14 cellular contexts compared by ENCODE assay signal in the genomic region with DNA sequence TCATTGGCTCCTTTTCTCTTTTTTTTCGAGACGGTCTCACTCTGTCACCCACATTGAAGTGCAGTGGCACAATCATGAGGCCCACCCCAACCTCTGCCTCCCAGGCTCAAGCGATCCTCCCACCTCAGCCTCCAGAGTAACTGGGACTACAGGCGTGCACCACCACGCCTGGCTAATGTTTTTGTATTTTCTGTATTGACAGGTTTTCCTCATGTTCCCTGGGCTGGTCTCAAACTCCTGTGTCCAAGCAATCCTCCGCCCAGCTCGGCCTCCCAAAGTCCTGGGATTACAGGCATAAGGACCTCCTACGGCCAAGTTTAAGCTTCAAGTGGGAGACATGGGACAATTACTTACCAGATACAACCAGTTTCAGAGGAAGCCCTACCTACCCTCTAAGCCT. TPM values are rescaled to one million over a fixed set of nuclear protein-coding genes. Genes with fewer than 3 reads are reported as not detected.
DNase-seq lines count a peak whose midpoint lies in the region; ATAC-seq, FAIRE-seq and TF ChIP-seq lines count a peak whose summit lies in the region.
"Had no signal": no experiment of that assay in that cellular context is flagged by ENCODE, and none has a peak within 500 bp of the region (broad histone marks: within the 10 kb centered on the region; RNA-seq: fewer than 3 reads in every experiment).

No MANE protein-coding gene starts in this region.

- H3K27ac ChIP-seq in kidney (ENCODE audit: low read depth in 2 of 2, low read length in 2 of 2) (peak overlapping the region in 1 of 2 donors; percentile 53), stomach smooth muscle (ENCODE audit: low read length) (no peak overlapping the region)
- H3K27ac ChIP-seq: pancreas had no signal

- H3K4me3 Mint-ChIP-seq in activated naive CD4-positive, alpha-beta T cell treated with anti-CD3 and anti-CD28 coated beads for 36 hours = peak overlapping the region; percentile 79
- peak overlapping the region; percentile 85 for H3K4me3 Mint-ChIP-seq in activated naive CD8-positive, alpha-beta T cell treated with anti-CD3 and anti-CD28 coated beads, Interleukin-2, amount 10 ng/mL, durations not matched to agents 7 days and 5 days

- peaks cover 12% of the 10 kb centered on the region for H3K4me1 Mint-ChIP-seq in activated naive CD4-positive, alpha-beta T cell treated with anti-CD3 and anti-CD28 coated beads for 36 hours (ENCODE audit: low read depth)
- peaks cover 15% of the 10 kb centered on the region for H3K4me1 Mint-ChIP-seq in activated naive CD8-positive, alpha-beta T cell treated with anti-CD3 and anti-CD28 coated beads, Interleukin-2, amount 10 ng/mL, durations not matched to agents 7 days and 5 days

- TF ChIP-seq CTCF in kidney (IDR thresholded peaks at IDR 0.05; ENCODE audit: borderline replicate concordance, extremely low read depth, insufficient read depth) = no peak

- no peaks in the 10 kb centered on the region for H3K27me3 ChIP-seq in stomach smooth muscle (ENCODE audit: control insufficient read depth in 1 of 2, insufficient read depth in 2 of 2, low read length in 2 of 2)
- H3K27me3 ChIP-seq: pancreas had no signal

- H3K27me3 Mint-ChIP-seq in activated naive CD4-positive, alpha-beta T cell treated with anti-CD3 and anti-CD28 coated beads for 36 hours (ENCODE audit: low read depth) = no peaks in the 10 kb centered on the region
- no peaks in the 10 kb centered on the region for H3K27me3 Mint-ChIP-seq in activated naive CD8-positive, alpha-beta T cell treated with anti-CD3 and anti-CD28 coated beads, Interleukin-2, amount 10 ng/mL, durations not matched to agents 7 days and 5 days

- no peak for ATAC-seq in activated naive CD8-positive, alpha-beta T cell treated with anti-CD3 and anti-CD28 coated beads, Interleukin-2, amount 10 ng/mL, durations not matched to agents 7 days and 5 days (ENCODE audit: low read depth)
- ATAC-seq in GM21619 (IDR thresholded peaks at IDR 0.05; ENCODE audit: unreplicated experiment) (no peak), HG03097 (IDR thresholded peaks at IDR 0.05; ENCODE audit: low FRiP score, unreplicated experiment) (no peak)

- H3K4me3 ChIP-seq in kidney (ENCODE audit: low read length in 2 of 2) (peak overlapping the region; percentile 29 to 54), stomach smooth muscle (ENCODE audit: low read length in 2 of 2) (peak overlapping the region; percentile 60 to 73)

- peaks cover 0 to 21% of the 10 kb centered on the region in 2 donors for H3K4me1 ChIP-seq in kidney (ENCODE audit: control insufficient read depth in 1 of 2, insufficient read depth in 1 of 2, low read depth in 1 of 2, low read length in 2 of 2)
- peaks cover 6% of the 10 kb centered on the region for H3K4me1 ChIP-seq in stomach smooth muscle (ENCODE audit: control insufficient read depth, insufficient read depth, low read length)

- no peak for DNase-seq in activated naive CD4-positive, alpha-beta T cell treated with anti-CD3 and anti-CD28 coated beads for 36 hours
- DNase-seq in activated naive CD4-positive, alpha-beta T cell treated with anti-CD3 and anti-CD28 coated beads, Interleukin-2, amount 50 U/mL, for 16 hours = no peak
- no peak for DNase-seq in activated naive CD8-positive, alpha-beta T cell treated with anti-CD3 and anti-CD28 coated beads, Interleukin-2, amount 10 ng/mL, durations not matched to agents 7 days and 5 days
- no peak for DNase-seq in kidney
- no peak for DNase-seq in NK-92 treated with Interleukin-12 subunit alpha and Interleukin-12 subunit beta, amount 100 ng/mL, for 24 hours (lab: John Stamatoyannopoulos, UW)
- DNase-seq: ACHN had no signal

- no peak overlapping the region for H3K9ac ChIP-seq in kidney (ENCODE audit: low read length in 2 of 2)
- H3K9ac ChIP-seq in stomach smooth muscle (ENCODE audit: low read length in 2 of 2) = peak overlapping the region; percentile 55 to 80

- H3K9me3 ChIP-seq in kidney (ENCODE audit: control insufficient read depth in 1 of 2, low read length in 2 of 2) = no peaks in the 10 kb centered on the region
- no peaks in the 10 kb centered on the region for H3K9me3 ChIP-seq in stomach smooth muscle (ENCODE audit: control insufficient read depth in 2 of 2, low read length in 2 of 2)
- H3K9me3 ChIP-seq: pancreas had no signal

- intact Hi-C loops in activated naive CD4-positive, alpha-beta T cell treated with anti-CD3 and anti-CD28 coated beads for 36 hours (cut with micrococcal nuclease) = loop anchor here (2.0 kb wide), 1 partner anchor 21 kb away; a partner anchor contains a TSS
- intact Hi-C loops in kidney (cut with DNase I) = no loop called here

- H3K36me3 ChIP-seq in kidney (ENCODE audit: control insufficient read depth in 1 of 2, insufficient read depth in 2 of 2, low read length in 2 of 2) (peaks cover 0 to 4% of the 10 kb centered on the region in 2 donors), stomach smooth muscle (ENCODE audit: control insufficient read depth in 2 of 2, insufficient read depth in 2 of 2, low read length in 2 of 2) (no peaks in the 10 kb centered on the region)

- POLR2A ChIA-PET in activated naive CD8-positive, alpha-beta T cell treated with anti-CD3 and anti-CD28 coated beads, Interleukin-2, amount 10 ng/mL, durations not matched to agents 7 days and 5 days (lab: Charles Lee) = no interaction called here

- H3K9me3 Mint-ChIP-seq in activated naive CD4-positive, alpha-beta T cell treated with anti-CD3 and anti-CD28 coated beads for 36 hours = no peaks in the 10 kb centered on the region
- H3K9me3 Mint-ChIP-seq in activated naive CD8-positive, alpha-beta T cell treated with anti-CD3 and anti-CD28 coated beads, Interleukin-2, amount 10 ng/mL, durations not matched to agents 7 days and 5 days = no peaks in the 10 kb centered on the region

- H3K36me3 Mint-ChIP-seq in activated naive CD4-positive, alpha-beta T cell treated with anti-CD3 and anti-CD28 coated beads for 36 hours (ENCODE audit: low read depth) = no peaks in the 10 kb centered on the region
- no peaks in the 10 kb centered on the region for H3K36me3 Mint-ChIP-seq in activated naive CD8-positive, alpha-beta T cell treated with anti-CD3 and anti-CD28 coated beads, Interleukin-2, amount 10 ng/mL, durations not matched to agents 7 days and 5 days

- no peak for FAIRE-seq in kidney (lab: Jason Lieb, UNC)
- FAIRE-seq: pancreas had no signal

- CTCF ChIA-PET in activated naive CD4-positive, alpha-beta T cell treated with anti-CD3 and anti-CD28 coated beads for 36 hours (lab: Charles Lee) = no interaction called here

- no peak overlapping the region for H3K27ac Mint-ChIP-seq in activated naive CD4-positive, alpha-beta T cell treated with anti-CD3 and anti-CD28 coated beads for 36 hours
- H3K27ac Mint-ChIP-seq in activated naive CD8-positive, alpha-beta T cell treated with anti-CD3 and anti-CD28 coated beads, Interleukin-2, amount 10 ng/mL, durations not matched to agents 7 days and 5 days = no peak overlapping the region

RNA-seq across cellular contexts. Expression of a gene that starts 9.4 kb away (rescaled TPM):
- total RNA-seq in activated naive CD4-positive, alpha-beta T cell treated with anti-CD3 and anti-CD28 coated beads for 36 hours = under 1 TPM in 1 of 2 experiments, not detected in 1; 0.48 TPM
- under 1 TPM; 0.22 to 0.34 TPM for total RNA-seq in activated naive CD8-positive, alpha-beta T cell treated with anti-CD3 and anti-CD28 coated beads, Interleukin-2, amount 10 ng/mL, durations not matched to agents 7 days and 5 days
- 19.9 TPM for total RNA-seq in kidney
- 7.9 TPM for polyA plus RNA-seq in kidney (ENCODE audit: insufficient read depth, low read depth, low replicate concordance)
- total RNA-seq: T-helper 1 cell treated with Interleukin-12 subunit alpha and Interleukin-12 subunit beta and Interleukin-4 antibody, amounts not matched to agents 30 ng/mL and 1 ng/mL, for 36 hours; temporal lobe had no signal

RNA-seq across cellular contexts. Expression of a gene that starts 21.5 kb away (rescaled TPM):
- 10 to 100 TPM; 72.0 to 73.3 TPM for total RNA-seq in activated naive CD4-positive, alpha-beta T cell treated with anti-CD3 and anti-CD28 coated beads for 36 hours
- 10 to 100 TPM; 81.0 to 83.3 TPM for total RNA-seq in activated naive CD8-positive, alpha-beta T cell treated with anti-CD3 and anti-CD28 coated beads, Interleukin-2, amount 10 ng/mL, durations not matched to agents 7 days and 5 days
- total RNA-seq in kidney = 7.1 TPM
- 5.1 TPM for polyA plus RNA-seq in kidney (ENCODE audit: insufficient read depth, low read depth, low replicate concordance)

RNA-seq across cellular contexts. Expression of a gene that starts 22.3 kb away (rescaled TPM):
- total RNA-seq in activated naive CD4-positive, alpha-beta T cell treated with anti-CD3 and anti-CD28 coated beads for 36 hours = 10 to 100 TPM; 40.0 to 44.5 TPM
- 10 to 100 TPM; 52.5 to 57.7 TPM for total RNA-seq in activated naive CD8-positive, alpha-beta T cell treated with anti-CD3 and anti-CD28 coated beads, Interleukin-2, amount 10 ng/mL, durations not matched to agents 7 days and 5 days
- 26.2 TPM for total RNA-seq in kidney
- 24.1 TPM for polyA plus RNA-seq in kidney (ENCODE audit: insufficient read depth, low read depth, low replicate concordance)

RNA-seq across cellular contexts. Expression of a gene that starts 41.0 kb away (rescaled TPM):
- total RNA-seq in activated naive CD4-positive, alpha-beta T cell treated with anti-CD3 and anti-CD28 coated beads for 36 hours = not detected
- total RNA-seq in activated naive CD8-positive, alpha-beta T cell treated with anti-CD3 and anti-CD28 coated beads, Interleukin-2, amount 10 ng/mL, durations not matched to agents 7 days and 5 days = not detected
- not detected for total RNA-seq in kidney
- not detected for polyA plus RNA-seq in kidney (ENCODE audit: insufficient read depth, low read depth, low replicate concordance)
- total RNA-seq: cardiac septum; left ventricle myocardium superior; pancreas; T-helper 1 cell treated with Interleukin-12 subunit alpha and Interleukin-12 subunit beta and Interleukin-4 antibody, amounts not matched to agents 30 ng/mL and 1 ng/mL, for 36 hours; temporal lobe had no signal
- polyA plus RNA-seq: pancreas had no signal

RNA-seq across cellular contexts. Expression of a gene that starts 59.6 kb away (rescaled TPM):
- not detected for total RNA-seq in activated naive CD4-positive, alpha-beta T cell treated with anti-CD3 and anti-CD28 coated beads for 36 hours
- total RNA-seq in activated naive CD8-positive, alpha-beta T cell treated with anti-CD3 and anti-CD28 coated beads, Interleukin-2, amount 10 ng/mL, durations not matched to agents 7 days and 5 days = not detected
- total RNA-seq in kidney = 0.13 TPM
- not detected for polyA plus RNA-seq in kidney (ENCODE audit: insufficient read depth, low read depth, low replicate concordance)
- total RNA-seq: cardiac septum; left ventricle myocardium superior; T-helper 1 cell treated with Interleukin-12 subunit alpha and Interleukin-12 subunit beta and Interleukin-4 antibody, amounts not matched to agents 30 ng/mL and 1 ng/mL, for 36 hours; temporal lobe had no signal

Comparison
In these comparisons a context has a peak if more than half of its experiments do, and no peak if none do; other contexts are left out.
1. H3K9ac ChIP-seq: peak in stomach smooth muscle (2 of 2); none in kidney (0 of 2).
2. RNA of a gene that starts 9.4 kb away (total RNA-seq): 19.9 TPM in kidney (single experiment); 0.48 TPM in activated naive CD4-positive, alpha-beta T cell treated with anti-CD3 and anti-CD28 coated beads for 36 hours and 0.22 to 0.34 TPM in activated naive CD8-positive, alpha-beta T cell treated with anti-CD3 and anti-CD28 coated beads, Interleukin-2, amount 10 ng/mL, durations not matched to agents 7 days and 5 days; every median in the first group is over 10 times any median in the second.